In genomic region chr17:29565643-29566472, GRCh38 we compare ENCODE assay signal across 2 cellular contexts.
A peak's percentile ranks its signal among the peaks of the same experiment; 100 is the strongest.
TF ChIP-seq lines count a peak whose summit lies in the region.

No MANE protein-coding gene starts in this region.

TF ChIP-seq in A549, 52 proteins besides CTCF, POLR2A, EP300 and RAD21 (continues in another document):
- TF ChIP-seq PBX3 (IDR thresholded peaks at IDR 0.05) = 0 out of 2 replicates have a peak, but pooled peaks have one; percentile 54
- no peak for TF ChIP-seq RFX5 (IDR thresholded peaks at IDR 0.05)
- TF ChIP-seq BCL3 (IDR thresholded peaks at IDR 0.05) = no peak
- no peak for TF ChIP-seq EHMT2 (IDR thresholded peaks at IDR 0.05; ENCODE audit: low read depth)
- TF ChIP-seq POLR2AphosphoS2 (conservative IDR thresholded peaks at IDR 0.05; ENCODE audit: low read length) = no peak
- no peak for TF ChIP-seq HOXB5 (CRISPR knock-in tag; IDR thresholded peaks at IDR 0.05)
- no peak for TF ChIP-seq FOSL2 (IDR thresholded peaks at IDR 0.05)
- TF ChIP-seq FOSL2 (CRISPR knock-in tag; IDR thresholded peaks at IDR 0.05) = no peak
- TF ChIP-seq NFE2L2 (conservative IDR thresholded peaks at IDR 0.05; ENCODE audit: low read length) = no peak
- no peak for TF ChIP-seq HOXB13 (CRISPR knock-in tag; IDR thresholded peaks at IDR 0.05; ENCODE audit: low read depth)
- no peak for TF ChIP-seq MYC (IDR thresholded peaks at IDR 0.05; ENCODE audit: borderline replicate concordance, low read length)
- TF ChIP-seq TFCP2L1 (CRISPR knock-in tag; IDR thresholded peaks at IDR 0.05) = no peak
- no peak for TF ChIP-seq SREBF2 (IDR thresholded peaks at IDR 0.05)
- no peak for TF ChIP-seq FOSB (CRISPR knock-in tag; IDR thresholded peaks at IDR 0.05)
- TF ChIP-seq KDM1A (IDR thresholded peaks at IDR 0.05; ENCODE audit: low read depth) = no peak; the same call in 1 of the 2 replicates
- TF ChIP-seq RCOR1 (IDR thresholded peaks at IDR 0.05; ENCODE audit: low read depth, low read length) = no peak
- TF ChIP-seq ZFP36 (IDR thresholded peaks at IDR 0.05; ENCODE audit: borderline replicate concordance, partially characterized antibody) = no peak
- peak; percentile 71 for TF ChIP-seq MAX (IDR thresholded peaks at IDR 0.05)
- TF ChIP-seq SMC3 (IDR thresholded peaks at IDR 0.05) = peak; percentile 38
- no peak for TF ChIP-seq USF2 (IDR thresholded peaks at IDR 0.05)
- TF ChIP-seq KDM5A (IDR thresholded peaks at IDR 0.05) = no peak
- no peak for TF ChIP-seq NR3C1 (IDR thresholded peaks at IDR 0.05)
- TF ChIP-seq HDAC2 (IDR thresholded peaks at IDR 0.05) = no peak
- no peak for TF ChIP-seq REST (IDR thresholded peaks at IDR 0.05)
- no peak for TF ChIP-seq HOXA7 (CRISPR knock-in tag; IDR thresholded peaks at IDR 0.05)
- TF ChIP-seq HMGXB4 (CRISPR knock-in tag; IDR thresholded peaks at IDR 0.05; ENCODE audit: borderline replicate concordance) = no peak
- no peak for TF ChIP-seq ZSCAN20 (CRISPR knock-in tag; IDR thresholded peaks at IDR 0.05)
- no peak for TF ChIP-seq MAFK (IDR thresholded peaks at IDR 0.05; ENCODE audit: partially characterized antibody)
- TF ChIP-seq ZC3H11A (IDR thresholded peaks at IDR 0.05) = no peak
- TF ChIP-seq CBX8 (IDR thresholded peaks at IDR 0.05) = no peak
- no peak for TF ChIP-seq FOXS1 (CRISPR knock-in tag; IDR thresholded peaks at IDR 0.05)

TF ChIP-seq in neural cell, 6 proteins besides CTCF, POLR2A, EP300 and RAD21:
- TF ChIP-seq MXI1 (conservative IDR thresholded peaks at IDR 0.05; ENCODE audit: poor library complexity, severe bottlenecking) (no peak), EZH2 (IDR thresholded peaks at IDR 0.05; ENCODE audit: borderline replicate concordance, insufficient read depth, low read length, poor library complexity, severe bottlenecking) (no peak), REST (IDR thresholded peaks at IDR 0.05; ENCODE audit: borderline replicate concordance) (no peak), SMC3 (conservative IDR thresholded peaks at IDR 0.05; ENCODE audit: poor library complexity) (no peak), POLR2AphosphoS5 (IDR thresholded peaks at IDR 0.05) (peak; percentile 89), TAF1 (IDR thresholded peaks at IDR 0.05; ENCODE audit: low read depth) (no peak)
